In genomic region chrX:132216283-132216682, GRCh38 we compare ENCODE assay signal across 8 cellular contexts. TPM values are rescaled to one million over a fixed set of nuclear protein-coding genes. Genes with fewer than 3 reads are reported as not detected.
DNase-seq lines count a peak whose midpoint lies in the region; ATAC-seq, FAIRE-seq and TF ChIP-seq lines count a peak whose summit lies in the region.

No MANE protein-coding gene starts in this region.

- CTCF ChIA-PET in AG04449 (lab: Yijun Ruan, JAX) (no interaction called here), GM12878 (lab: Yijun Ruan, JAX) (interaction anchor here (1.0 kb wide), 1 partner anchor 389 kb away, joined by 4 read pairs; no protein-coding TSS in a partner anchor)

- TF ChIP-seq CTCF in AG04449 (IDR thresholded peaks at IDR 0.05; ENCODE audit: insufficient read depth, low read length, missing control alignments): no peak
- no peak for TF ChIP-seq CTCF in GM12878 (IDR thresholded peaks at IDR 0.05 in 2 of 3, conservative IDR thresholded peaks at IDR 0.05 in 1 of 3; ENCODE audit: control insufficient read depth in 2 of 3, extremely low read depth in 1 of 3, insufficient read depth in 1 of 3, low read depth in 3 of 3, low read length in 3 of 3)

- no peak for FAIRE-seq in GM12878 (lab: Jason Lieb, UNC)

- TF ChIP-seq POLR2A in GM12878 (IDR thresholded peaks at IDR 0.05; ENCODE audit: low read depth, low read length): no peak

- H2AFZ ChIP-seq in GM12878 (ENCODE audit: control insufficient read depth, low read depth, low read length): no peak overlapping the region

- no peak for TF ChIP-seq EP300 in GM12878 (IDR thresholded peaks at IDR 0.05; ENCODE audit: borderline replicate concordance in 1 of 2, control insufficient read depth in 1 of 2, low read depth in 2 of 2, low read length in 2 of 2)

- H3K9me3 ChIP-seq in GM12878 (replicated peaks; ENCODE audit: control insufficient read depth, insufficient read depth, low read length) (no peaks in the 10 kb centered on the region), muscle layer of duodenum (ENCODE audit: control insufficient read depth in 1 of 2, low read length in 2 of 2) (no peaks in the 10 kb centered on the region)

- H3K36me3 Mint-ChIP-seq in IgD-negative memory B cell: no peaks in the 10 kb centered on the region

- no peak for TF ChIP-seq RAD21 in GM12878 (IDR thresholded peaks at IDR 0.05; ENCODE audit: insufficient read depth, low read depth, low read length)

- H3K4me2 ChIP-seq in GM12878 (ENCODE audit: control insufficient read depth, insufficient read depth): no peak overlapping the region

- ATAC-seq in GM12878: no peak
- ATAC-seq in HG03432 (IDR thresholded peaks at IDR 0.05; ENCODE audit: unreplicated experiment): no peak
- ATAC-seq in GM21447 (IDR thresholded peaks at IDR 0.05; ENCODE audit: unreplicated experiment): no peak

- 0 out of 2 replicates have a peak overlapping the region, but pooled peaks have one; percentile 22 for H3K27ac ChIP-seq in GM12878 (ENCODE audit: control insufficient read depth, insufficient read depth)
- H3K27ac ChIP-seq in muscle layer of duodenum (ENCODE audit: low read length): no peak overlapping the region

- in situ Hi-C loops in GM12878 (cut with MboI): loop anchor here (5.0 kb wide), 2 partner anchors 184 to 384 kb away; no protein-coding TSS in a partner anchor

- RAD21 ChIA-PET in GM12878 (lab: Charles Lee; ENCODE audit: unreplicated experiment): interaction anchor here (1.2 kb wide), 1 partner anchor 124 kb away, joined by 7 read pairs; no protein-coding TSS in a partner anchor

- DNase-seq in AG04449 (ENCODE audit: low read depth, low spot score) (no peak), GM12878 (ENCODE audit: low read depth, low spot score) (no peak)
- DNase-seq in stimulated activated CD4-positive, alpha-beta T cell treated with anti-CD3 and anti-CD28 coated beads, Interleukin-4, amount 100 ng/mL, for 24 hours: no peak
- DNase-seq in NK-92 treated with Interleukin-12 subunit alpha and Interleukin-12 subunit beta, amount 100 ng/mL, for 24 hours (lab: John Stamatoyannopoulos, UW): no peak

- H3K4me1 ChIP-seq in GM12878 (ENCODE audit: control insufficient read depth, insufficient read depth, low read length) (no peaks in the 10 kb centered on the region), muscle layer of duodenum (ENCODE audit: control insufficient read depth in 1 of 2, insufficient read depth in 2 of 2, low read length in 2 of 2) (peaks cover 0 to 25% of the 10 kb centered on the region in 2 donors)

- no peaks in the 10 kb centered on the region for H3K27me3 Mint-ChIP-seq in IgD-negative memory B cell

- H3K9me3 Mint-ChIP-seq in IgD-negative memory B cell: no peaks in the 10 kb centered on the region

- H3K27ac Mint-ChIP-seq in IgD-negative memory B cell: peak overlapping the region in 2 of 3 donors; percentile 93 to 95

- 16% methylated on average over 7 of the region's 8 CpGs for WGBS in GM12878 (ENCODE audit: insufficient coverage, insufficient replicate concordance, low lambda C conversion rate, missing lambda C conversion rate)

- peak overlapping the region; percentile 90 to 97 (median 94) for H3K4me3 Mint-ChIP-seq in IgD-negative memory B cell

- intact Hi-C loops in GM12878 (cut with micrococcal nuclease; ENCODE audit: unreplicated experiment): loop anchor here (2.0 to 5.0 kb wide), 2 partner anchors 193 to 271 kb away; partner anchors contain the start of genes MBNL3 and STK26

- peak overlapping the region; percentile 66 for H3K4me3 ChIP-seq in AG04449 (ENCODE audit: low read depth, low read length)
- peak overlapping the region; percentile 61 for H3K4me3 ChIP-seq in GM12878
- peak overlapping the region; percentile 72 to 83 for H3K4me3 ChIP-seq in muscle layer of duodenum (ENCODE audit: low read depth in 1 of 2, low read length in 2 of 2)

- peak overlapping the region; percentile 40; the same call in 1 of the 2 replicates for H3K9ac ChIP-seq in GM12878 (ENCODE audit: control insufficient read depth, insufficient read depth, low read length)

- peaks cover 0 to 4% of the 10 kb centered on the region in 2 experiments; a peak in 1 of 4 replicates for H3K36me3 ChIP-seq in GM12878 (ENCODE audit: control insufficient read depth in 2 of 2, insufficient read depth in 2 of 2, low read length in 1 of 2)
- peaks cover 0 to 11% of the 10 kb centered on the region in 2 donors for H3K36me3 ChIP-seq in muscle layer of duodenum (ENCODE audit: control insufficient read depth in 1 of 2, insufficient read depth in 2 of 2, low read length in 2 of 2)

- H4K20me1 ChIP-seq in GM12878 (ENCODE audit: control insufficient read depth, insufficient read depth): no peaks in the 10 kb centered on the region

- peaks cover 35% of the 10 kb centered on the region for H3K79me2 ChIP-seq in GM12878 (ENCODE audit: control insufficient read depth, insufficient read depth, low read length)

- SMC1A ChIA-PET in GM12878 (lab: Charles Lee; ENCODE audit: uncharacterized antibody, unreplicated experiment): interaction anchor here (1.0 to 1.4 kb wide), 5 partner anchors 8 to 190 kb away, joined by 3 to 5 read pairs (median 3); no protein-coding TSS in a partner anchor

- H3K27me3 ChIP-seq in GM12878 (replicated peaks in 1 of 2; ENCODE audit: control insufficient read depth in 2 of 2, insufficient read depth in 2 of 2, low read length in 1 of 2): no peaks in the 10 kb centered on the region
- no peaks in the 10 kb centered on the region for H3K27me3 ChIP-seq in muscle layer of duodenum (ENCODE audit: low read depth, low read length)

- no TSS peak for BruUV-seq in GM12878 (replicated peaks; lab: Mats Ljungman, UMichigan)

- peaks cover 12 to 28% (median 23%) of the 10 kb centered on the region in 3 donors for H3K4me1 Mint-ChIP-seq in IgD-negative memory B cell

- POLR2A ChIA-PET in AG04449 (lab: Yijun Ruan, JAX) (no interaction called here), GM12878 (lab: Charles Lee) (no interaction called here)

TF ChIP-seq in GM12878, 131 proteins besides CTCF, POLR2A, EP300 and RAD21:
- TF ChIP-seq ZNF384 (IDR thresholded peaks at IDR 0.05; ENCODE audit: borderline replicate concordance, low read depth, low read length) (no peak), STAT3 (IDR thresholded peaks at IDR 0.05; ENCODE audit: low read depth, low read length) (no peak), ZNF24 (IDR thresholded peaks at IDR 0.05) (no peak), GABPA (IDR thresholded peaks at IDR 0.05; ENCODE audit: low read depth) (no peak), IRF3 (IDR thresholded peaks at IDR 0.05) (no peak), BACH1 (IDR thresholded peaks at IDR 0.05; ENCODE audit: borderline replicate concordance) (no peak), NRF1 (conservative IDR thresholded peaks at IDR 0.05; ENCODE audit: low read depth, low read length) (no peak)
TF ChIP-seq in GM12878: peak in this region for 0.

RNA-seq across cellular contexts. Expression of gene RAP2C, which starts 3.0 kb away (rescaled TPM):
- 13.9 TPM for polyA plus RNA-seq in IgD-negative memory B cell
- total RNA-seq in GM12878 (2013; cell fraction: nucleolus; rRNA removed): 14.4 and 16.0 TPM in 2 replicates
- total RNA-seq in GM12878 (2014; rRNA removed): 17.1 and 20.6 TPM in 2 replicates
- total RNA-seq in GM12878 (2014; rRNA removed; fragmentation: Illumina TruSeq; extraction: Trizol): 31.3 and 32.0 TPM in 2 replicates
- 32.1 and 35.9 TPM in 2 replicates for total RNA-seq in GM12878 (2021)
- 12.8 TPM for polyA plus RNA-seq in GM12878 (2011; ENCODE audit: low read depth)
- 23.9 and 39.5 TPM in 2 replicates for polyA plus RNA-seq in GM12878 (2011; rRNA removed)
- polyA plus RNA-seq in GM12878 (2011; cell fraction: cytosol; rRNA removed): 11.8 and 12.4 TPM in 2 replicates
- 16.8 and 17.9 TPM in 2 replicates for polyA plus RNA-seq in GM12878 (2011; cell fraction: nucleus; rRNA removed)
- polyA plus RNA-seq in GM12878 (2012): 22.3 and 23.4 TPM in 2 replicates
- polyA plus RNA-seq in GM12878 (2014; fragmentation: Illumina TruSeq; extraction: Trizol): 27.0 and 38.0 TPM in 2 replicates
- polyA plus RNA-seq in GM12878 (2014; fragmentation: Nextera tagmentation; extraction: Ambion mirVana): 10 to 100 TPM; 20.3 to 27.4 TPM
- 16.0 and 20.0 TPM in 2 replicates for polyA plus RNA-seq in GM12878 (2014; rRNA removed)
- polyA plus RNA-seq in GM12878 (2016; fragmentation: Nextera tagmentation; extraction: Ambion mirVana): 10 to 100 TPM; 23.1 to 29.6 TPM
- 18.5 and 28.7 TPM in 2 replicates for polyA minus RNA-seq in GM12878 (2011; rRNA and poly(A)+ RNA removed)
- polyA minus RNA-seq in GM12878 (2011; cell fraction: cytosol; rRNA and poly(A)+ RNA removed): 13.2 and 16.6 TPM in 2 replicates
- 6.3 and 7.9 TPM in 2 replicates for polyA minus RNA-seq in GM12878 (2011; cell fraction: nucleus; rRNA and poly(A)+ RNA removed)
